15 cellular contexts compared by ENCODE assay signal in genomic region chr1:196376648-196377295, GRCh38.
"Had no signal": no experiment of that assay in that cellular context is flagged by ENCODE, and none has a peak within 500 bp of the region (broad histone marks: within the 10 kb centered on the region; RNA-seq: fewer than 3 reads in every experiment).

No MANE protein-coding gene starts in this region.

- H2AFZ ChIP-seq: neural progenitor cell had no signal

- H3K36me3 ChIP-seq: colonic mucosa, neural progenitor cell, pancreas, thyroid gland had no signal

- H3K4me3 ChIP-seq: colonic mucosa, neural progenitor cell, pancreas, thyroid gland had no signal

- H3K4me1 ChIP-seq: colonic mucosa, neural progenitor cell, pancreas had no signal

- H3K27ac ChIP-seq: colonic mucosa, neural progenitor cell, pancreas, thyroid gland had no signal

- H3K4me2 ChIP-seq: neural progenitor cell had no signal

- ATAC-seq: esophagus mucosa; left lobe of liver; pancreas; stimulated activated memory B cell treated with anti-CD40 and anti-IgM and Interleukin-4, amounts not matched to agents 10 μg/mL and 1 μg/mL and 100 μg/mL, for 72 hours had no signal

- DNase-seq: activated B cell treated with CpG ODN at 0.5 μM for 24 hours; activated CD4-positive, alpha-beta T cell treated with anti-CD3 and anti-CD28 coated beads, Interleukin-2, amount 10 ng/mL, durations not matched to agents 24 days and 14 days; activated CD8-positive, alpha-beta memory T cell treated with anti-CD3 and anti-CD28 coated beads, Interleukin-2, amount 50 U/mL, for 48 hours; activated gamma-delta T cell treated with Interleukin-2 at 50 U/mL for 16 hours; central memory CD4-positive, alpha-beta T cell; colonic mucosa; midbrain; pancreas; stimulated activated CD4-positive, alpha-beta T cell treated with anti-CD3 and anti-CD28 coated beads, Interleukin-2, amount 100 ng/mL, for 48 hours; thyroid gland had no signal

- H3K9me3 ChIP-seq: colonic mucosa, pancreas, thyroid gland had no signal

- FAIRE-seq: keratinocyte, pancreas had no signal

- H3K9ac ChIP-seq: neural progenitor cell had no signal

- H3K27me3 ChIP-seq: colonic mucosa, neural progenitor cell, pancreas, thyroid gland had no signal
